Comparison of ENCODE assay signal across 10 cellular contexts in the genomic region with DNA sequence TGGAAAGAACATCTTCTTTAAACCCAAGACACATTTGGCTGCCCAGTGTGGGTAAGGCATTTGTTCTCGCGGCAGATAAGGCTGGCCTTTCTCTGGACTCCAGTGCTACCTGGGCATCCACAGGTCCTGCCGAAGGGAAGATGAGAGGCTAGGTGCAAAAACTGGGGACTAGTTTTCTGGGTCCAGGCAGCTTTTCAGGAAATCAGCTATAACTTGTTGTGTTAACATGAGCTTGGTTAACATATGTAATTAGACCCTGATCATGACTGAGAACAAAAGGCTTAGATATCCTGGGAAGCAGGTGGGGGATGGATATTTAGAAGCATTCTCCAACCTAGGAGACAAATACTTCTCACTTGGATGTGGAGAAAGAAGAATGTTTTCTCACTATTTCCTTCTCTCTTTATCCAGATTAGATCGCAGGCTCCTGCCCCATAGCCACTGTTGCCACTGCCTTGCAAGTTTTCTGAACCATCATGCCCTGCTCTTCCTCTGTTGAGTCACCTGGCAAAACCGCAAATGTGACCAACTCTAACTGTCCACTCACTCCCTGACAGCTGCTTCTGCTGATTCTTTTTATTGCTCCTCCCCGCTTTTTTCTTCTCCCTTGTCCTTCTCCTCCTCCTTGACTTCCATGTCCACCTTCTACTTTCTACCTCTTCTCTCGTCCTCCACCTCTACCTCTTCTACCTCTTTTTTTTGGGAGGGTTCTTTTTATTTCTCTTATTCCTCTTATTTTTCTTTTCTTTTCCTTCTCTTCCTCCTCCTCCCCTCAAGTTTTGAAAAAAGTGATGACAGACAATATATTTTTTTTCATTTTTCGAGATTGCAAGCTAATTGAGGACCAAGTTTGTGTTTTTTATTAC.
DNase-seq lines count a peak whose midpoint lies in the region; ATAC-seq, FAIRE-seq and TF ChIP-seq lines count a peak whose summit lies in the region.
"Had no signal": no experiment of that assay in that cellular context is flagged by ENCODE, and none has a peak within 500 bp of the region (broad histone marks: within the 10 kb centered on the region; RNA-seq: fewer than 3 reads in every experiment).

No MANE protein-coding gene starts in this region.

- ATAC-seq in activated CD4-positive, alpha-beta T cell treated with anti-CD3 and anti-CD28 coated beads for 36 hours, result no peak
- ATAC-seq in K562 (peak; percentile 95), GM21717 (IDR thresholded peaks at IDR 0.05; ENCODE audit: unreplicated experiment) (no peak)

- peak overlapping the region; percentile 89 for H2AFZ ChIP-seq in K562 (ENCODE audit: low read depth, low read length)

- peak overlapping the region; percentile 46 to 62; a peak in 3 of 4 replicates for H3K9ac ChIP-seq in K562 (ENCODE audit: insufficient read depth in 1 of 2, low read depth in 2 of 2, low read length in 2 of 2)

- H3K36me3 Mint-ChIP-seq in activated CD4-positive, alpha-beta T cell treated with anti-CD3 and anti-CD28 coated beads, Interleukin-2, amount 10 ng/mL, durations not matched to agents 24 days and 14 days (ENCODE audit: low read depth), result peaks cover 62% of the 10 kb centered on the region
- peaks cover 38% of the 10 kb centered on the region for H3K36me3 Mint-ChIP-seq in activated CD4-positive, alpha-beta T cell treated with anti-CD3 and anti-CD28 coated beads for 36 hours (ENCODE audit: low read depth)

- peak overlapping the region; percentile 87 for H3K27ac ChIP-seq in K562 (ENCODE audit: extremely low read depth, low read depth, low read length)
- H3K27ac ChIP-seq: esophagus muscularis mucosa had no signal

- peaks cover 9% of the 10 kb centered on the region for H3K4me1 Mint-ChIP-seq in activated CD4-positive, alpha-beta T cell treated with anti-CD3 and anti-CD28 coated beads, Interleukin-2, amount 10 ng/mL, durations not matched to agents 24 days and 14 days
- peaks cover 20% of the 10 kb centered on the region for H3K4me1 Mint-ChIP-seq in activated CD4-positive, alpha-beta T cell treated with anti-CD3 and anti-CD28 coated beads for 36 hours

- H3K27me3 Mint-ChIP-seq in activated CD4-positive, alpha-beta T cell treated with anti-CD3 and anti-CD28 coated beads, Interleukin-2, amount 10 ng/mL, durations not matched to agents 24 days and 14 days, result no peaks in the 10 kb centered on the region
- H3K27me3 Mint-ChIP-seq in activated CD4-positive, alpha-beta T cell treated with anti-CD3 and anti-CD28 coated beads for 36 hours, result no peaks in the 10 kb centered on the region

- 3% methylated on average over 8 of the region's 8 CpGs for WGBS in K562 (ENCODE audit: insufficient coverage, low coverage, missing lambda C conversion rate)

- H3K4me1 ChIP-seq in K562 (replicated peaks in 1 of 2; ENCODE audit: control insufficient read depth in 2 of 2, insufficient read depth in 2 of 2, low read length in 2 of 2), result peaks cover 12 to 53% of the 10 kb centered on the region in 2 experiments
- H3K4me1 ChIP-seq: esophagus muscularis mucosa had no signal

- H3K9me3 ChIP-seq in K562 (replicated peaks; ENCODE audit: control insufficient read depth, insufficient read depth, low read depth, low read length), result no peaks in the 10 kb centered on the region
- H3K9me3 ChIP-seq: esophagus muscularis mucosa had no signal

- DNase-seq in activated CD4-positive, alpha-beta T cell treated with anti-CD3 and anti-CD28 coated beads, Interleukin-2, amount 10 ng/mL, durations not matched to agents 24 days and 14 days, result no peak
- DNase-seq in activated CD4-positive, alpha-beta T cell treated with anti-CD3 and anti-CD28 coated beads for 36 hours, result no peak
- DNase-seq in NOMO-1 (lab: John Stamatoyannopoulos, UW; ENCODE audit: unreplicated experiment in 2 of 2) (peak; percentile 87), K562 (ENCODE audit: extremely low read depth in 1 of 4, low spot score in 3 of 4) (peak in 2 of 4 experiments; percentile 79 to 92), renal cortical epithelial cell (ENCODE audit: low read depth) (peak; percentile 9), NCI-H446 treated with DMSO at 0.1 percent for 48 hours (lab: John Stamatoyannopoulos, UW) (no peak), medulla oblongata (ENCODE audit: extremely low spot score) (no peak)

- intact Hi-C loops in activated CD4-positive, alpha-beta T cell treated with anti-CD3 and anti-CD28 coated beads, Interleukin-2, amount 10 ng/mL, durations not matched to agents 24 days and 14 days (cut with micrococcal nuclease), result no loop called here
- intact Hi-C loops in activated CD4-positive, alpha-beta T cell treated with anti-CD3 and anti-CD28 coated beads for 36 hours (cut with DNase I, micrococcal nuclease), result no loop called here
- intact Hi-C loops in K562 (cut with micrococcal nuclease), result loop anchor here (10.0 kb wide), 1 partner anchor 1272 kb away; a partner anchor contains a TSS

- H4K20me1 ChIP-seq in K562 (replicated peaks; ENCODE audit: control insufficient read depth, insufficient read depth, low read length), result no peaks in the 10 kb centered on the region

- peak; percentile 59; the same call in 1 of the 2 replicates for TF ChIP-seq POLR2A in K562 (conservative IDR thresholded peaks at IDR 0.05)

- BruUV-seq in K562 (replicated peaks; lab: Mats Ljungman, UMichigan), result no TSS peak

- H3K27me3 ChIP-seq in K562 (ENCODE audit: control insufficient read depth in 2 of 2, insufficient read depth in 2 of 2, low read length in 2 of 2), result no peaks in the 10 kb centered on the region
- H3K27me3 ChIP-seq: esophagus muscularis mucosa had no signal

- no peaks in the 10 kb centered on the region for H3K36me3 ChIP-seq in K562 (ENCODE audit: control insufficient read depth, insufficient read depth, low read length)

- H3K4me3 Mint-ChIP-seq in activated CD4-positive, alpha-beta T cell treated with anti-CD3 and anti-CD28 coated beads, Interleukin-2, amount 10 ng/mL, durations not matched to agents 24 days and 14 days, result no peak overlapping the region
- H3K4me3 Mint-ChIP-seq in activated CD4-positive, alpha-beta T cell treated with anti-CD3 and anti-CD28 coated beads for 36 hours, result no peak overlapping the region

- CTCF ChIA-PET in activated CD4-positive, alpha-beta T cell treated with anti-CD3 and anti-CD28 coated beads for 36 hours (lab: Charles Lee), result interaction anchor here (0.7 to 1.5 kb wide), 3 partner anchors 42 to 905 kb away, joined by 3 to 4 read pairs (median 3); no protein-coding TSS in a partner anchor
- CTCF ChIA-PET in K562 (lab: Yijun Ruan, JAX; ENCODE audit: low intra/inter-chr PET ratio), result interaction anchor here (0.9 kb wide), 1 partner anchor 42 kb away, joined by 3 read pairs; no protein-coding TSS in a partner anchor

- H3K79me2 ChIP-seq in K562 (ENCODE audit: control insufficient read depth, insufficient read depth, low read length), result no peaks in the 10 kb centered on the region

- POLR2A ChIA-PET in activated CD4-positive, alpha-beta T cell treated with anti-CD3 and anti-CD28 coated beads for 36 hours (lab: Charles Lee), result no interaction called here
- POLR2A ChIA-PET in K562 (lab: Yijun Ruan, JAX), result interaction anchor here (0.5 to 1.9 kb wide), 3 partner anchors 8 to 253 kb away, joined by 3 to 5 read pairs (median 4); no protein-coding TSS in a partner anchor

- H3K4me2 ChIP-seq in K562 (ENCODE audit: insufficient read depth, low read length), result peak overlapping the region; percentile 68

- TF ChIP-seq RAD21 in K562 (CRISPR knock-in tag; conservative IDR thresholded peaks at IDR 0.05 in 1 of 2, IDR thresholded peaks at IDR 0.05 in 1 of 2), result no peak; a peak in 1 of 4 replicates

- peak; percentile 87 for FAIRE-seq in K562 (lab: Jason Lieb, UNC)
- FAIRE-seq: GM12892 had no signal

- H3K9me1 ChIP-seq in K562 (ENCODE audit: control insufficient read depth, insufficient read depth, low read length), result no peaks in the 10 kb centered on the region

- peaks cover 5% of the 10 kb centered on the region for H3K9me3 Mint-ChIP-seq in activated CD4-positive, alpha-beta T cell treated with anti-CD3 and anti-CD28 coated beads, Interleukin-2, amount 10 ng/mL, durations not matched to agents 24 days and 14 days
- no peaks in the 10 kb centered on the region for H3K9me3 Mint-ChIP-seq in activated CD4-positive, alpha-beta T cell treated with anti-CD3 and anti-CD28 coated beads for 36 hours (ENCODE audit: low read depth)

- TF ChIP-seq CTCF in K562 (IDR thresholded peaks at IDR 0.05 in 2 of 3, conservative IDR thresholded peaks at IDR 0.05 in 1 of 3; ENCODE audit: insufficient read depth in 2 of 3, low read depth in 1 of 3, low read length in 3 of 3), result no peak

- H3K4me3 ChIP-seq in K562, result peak overlapping the region; percentile 9; the same call in 1 of the 2 replicates
- H3K4me3 ChIP-seq: esophagus muscularis mucosa had no signal

- peak overlapping the region; percentile 51 for H3K27ac Mint-ChIP-seq in activated CD4-positive, alpha-beta T cell treated with anti-CD3 and anti-CD28 coated beads, Interleukin-2, amount 10 ng/mL, durations not matched to agents 24 days and 14 days
- no peak overlapping the region for H3K27ac Mint-ChIP-seq in activated CD4-positive, alpha-beta T cell treated with anti-CD3 and anti-CD28 coated beads for 36 hours

- peak; percentile 96 for TF ChIP-seq EP300 in K562 (IDR thresholded peaks at IDR 0.05; ENCODE audit: low read length)

- in situ Hi-C loops in K562 (cut with MboI), result no loop called here

TF ChIP-seq in K562, 482 proteins besides CTCF, POLR2A, EP300 and RAD21 (continues in another document):
- no peak for TF ChIP-seq POU5F1 (IDR thresholded peaks at IDR 0.05; ENCODE audit: borderline replicate concordance, low read depth, low read length, partially characterized antibody)
- TF ChIP-seq ZNF584 (CRISPR knock-in tag; IDR thresholded peaks at IDR 0.05; ENCODE audit: low read depth), result peak; percentile 60; the same call in 1 of the 2 replicates
- TF ChIP-seq ZFP1 (CRISPR knock-in tag; IDR thresholded peaks at IDR 0.05), result no peak
- peak; percentile 96 for TF ChIP-seq NBN (IDR thresholded peaks at IDR 0.05; ENCODE audit: low read depth)
- TF ChIP-seq PHF20 (IDR thresholded peaks at IDR 0.05; ENCODE audit: partially characterized antibody), result no peak
- TF ChIP-seq ZFX (CRISPR knock-in tag; IDR thresholded peaks at IDR 0.05), result no peak
- no peak for TF ChIP-seq KAT7 (CRISPR knock-in tag; IDR thresholded peaks at IDR 0.05; ENCODE audit: borderline replicate concordance)
- peak; percentile 94 for TF ChIP-seq JUN (IDR thresholded peaks at IDR 0.05; ENCODE audit: borderline replicate concordance, low read depth, low read length)
- no peak for TF ChIP-seq JUN (CRISPR knock-in tag; IDR thresholded peaks at IDR 0.05; ENCODE audit: borderline replicate concordance)
- no peak for TF ChIP-seq EWSR1 (IDR thresholded peaks at IDR 0.05; ENCODE audit: borderline replicate concordance, low read depth, partially characterized antibody)
- TF ChIP-seq SMARCA4 (IDR thresholded peaks at IDR 0.05), result peak; percentile 98
- peak; percentile 52; the same call in 1 of the 2 replicates for TF ChIP-seq CEBPG (CRISPR knock-in tag; IDR thresholded peaks at IDR 0.05)
- TF ChIP-seq CEBPG (tag; conservative IDR thresholded peaks at IDR 0.05 in 1 of 2, IDR thresholded peaks at IDR 0.05 in 1 of 2), result peak; percentile 67 to 89
- TF ChIP-seq POLR3A (IDR thresholded peaks at IDR 0.05; ENCODE audit: borderline replicate concordance, extremely low read depth, insufficient read depth, insufficient read length), result no peak
- no peak for TF ChIP-seq ZNF586 (CRISPR knock-in tag; conservative IDR thresholded peaks at IDR 0.05)

Comparison
In these comparisons a context has a peak if more than half of its experiments do, and no peak if none do; other contexts are left out.
1. DNase-seq: peak in NOMO-1 (2 of 2) and renal cortical epithelial cell (single experiment); none in activated CD4-positive, alpha-beta T cell treated with anti-CD3 and anti-CD28 coated beads, Interleukin-2, amount 10 ng/mL, durations not matched to agents 24 days and 14 days (single experiment), activated CD4-positive, alpha-beta T cell treated with anti-CD3 and anti-CD28 coated beads for 36 hours (single experiment), NCI-H446 treated with DMSO at 0.1 percent for 48 hours (single experiment) and medulla oblongata (single experiment).